In the genomic region with DNA sequence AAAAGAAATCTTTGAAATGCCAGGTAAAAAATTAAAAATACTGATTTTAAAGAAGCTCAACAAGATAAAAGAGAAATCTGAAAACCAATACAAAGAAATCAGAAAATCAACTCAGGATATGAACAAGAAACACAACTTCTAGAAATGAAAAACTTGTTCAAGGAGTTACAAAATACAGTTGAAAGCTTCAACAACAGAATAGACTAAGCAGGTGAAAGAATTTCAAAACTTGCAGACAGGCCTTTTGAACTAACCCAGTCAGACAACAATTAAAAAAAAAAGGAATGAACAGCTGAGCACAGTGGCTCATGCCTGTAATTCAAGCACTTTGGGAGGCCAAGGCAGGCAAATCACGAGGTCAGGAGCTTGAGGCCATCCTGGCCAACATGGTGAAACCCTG, we compare ENCODE assay signal across 27 cellular contexts.
"Had no signal": no experiment of that assay in that cellular context is flagged by ENCODE, and none has a peak within 500 bp of the region (broad histone marks: within the 10 kb centered on the region; RNA-seq: fewer than 3 reads in every experiment).

No MANE protein-coding gene starts in this region.

- DNase-seq: activated B cell treated with CpG ODN at 0.5 μM for 24 hours; activated CD4-positive, alpha-beta memory T cell treated with anti-CD3 and anti-CD28 coated beads for 36 hours; activated CD4-positive, alpha-beta T cell treated with anti-CD3 and anti-CD28 coated beads for 4 hours; activated CD4-positive, alpha-beta T cell treated with anti-CD3 and anti-CD28 coated beads, Interleukin-2, amount 50 U/mL, for 1 hour; activated CD4-positive, CD25-positive, alpha-beta regulatory T cell treated with anti-CD3 and anti-CD28 coated beads, Interleukin-2, amount 50 U/mL, for 72 hours; activated CD8-positive, alpha-beta memory T cell treated with anti-CD3 and anti-CD28 coated beads, Interleukin-2, amount 50 U/mL, for 4 hours; activated naive CD4-positive, alpha-beta T cell; activated naive CD4-positive, alpha-beta T cell treated with anti-CD3 and anti-CD28 coated beads, Interleukin-2, amount 50 U/mL, for 16 hours; activated naive CD8-positive, alpha-beta T cell treated with anti-CD3 and anti-CD28 coated beads for 36 hours; activated T-cell treated with anti-CD3 and anti-CD28 coated beads for 4 hours; activated T-cell treated with anti-CD3 and anti-CD28 coated beads, Interleukin-2, amount 50 U/mL, for 4 hours; amniotic stem cell; Kasumi-1; MM.1S; MV-4-11; NCI-H1092; NCI-H1436 treated with DMSO at 0.1 percent for 48 hours; NCI-H1694 treated with DMSO at 0.1 percent for 48 hours; NCI-H2029; NCI-H446; NCI-H510A treated with DMSO at 0.1 percent for 48 hours; NCI-H526 treated with DMSO at 0.1 percent for 48 hours; Right ventricle myocardium superior; SW 1271; T-helper 1 cell; T-helper 2 cell; T-helper 9 cell had no signal

- ATAC-seq: activated T-cell treated with anti-CD3 and anti-CD28 coated beads, Interleukin-2, amount 50 U/mL, for 4 hours had no signal
